ENCODE assay signal across 19 cellular contexts in the genomic region with DNA sequence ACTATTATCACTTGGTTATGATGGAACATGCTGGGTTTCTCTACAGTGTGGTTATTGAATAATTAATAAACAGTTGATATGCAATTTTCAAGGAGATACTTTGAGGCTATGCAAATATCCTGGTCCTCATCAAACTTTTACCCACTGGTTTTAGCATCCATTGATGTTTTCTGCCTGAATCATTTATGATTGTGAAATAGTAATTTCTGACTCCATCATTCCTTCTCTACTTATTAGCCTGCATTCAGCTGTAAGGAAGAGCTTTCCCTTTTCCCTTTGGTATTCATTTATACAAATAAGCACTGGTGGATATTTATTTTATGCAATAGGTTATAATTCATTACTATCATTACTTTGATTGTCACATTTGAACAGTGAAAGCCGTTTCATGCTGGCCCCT.
"Had no signal": no experiment of that assay in that cellular context is flagged by ENCODE, and none has a peak within 500 bp of the region (broad histone marks: within the 10 kb centered on the region; RNA-seq: fewer than 3 reads in every experiment).

No MANE protein-coding gene starts in this region.

- H3K9me3 Mint-ChIP-seq: activated naive CD8-positive, alpha-beta T cell treated with anti-CD3 and anti-CD28 coated beads, Interleukin-2, amount 10 ng/mL, durations not matched to agents 7 days and 5 days; activated T-cell treated with anti-CD3 and anti-CD28 coated beads, Interleukin-2, amount 50 U/mL, for 24 hours; natural killer cell; stimulated activated naive B cell treated with anti-CD40 and anti-IgM and Interleukin-4, amounts not matched to agents 10 μg/mL and 1 μg/mL and 100 μg/mL, for 72 hours had no signal

- H3K4me3 ChIP-seq: ascending aorta, coronary artery, heart left ventricle, tibial nerve had no signal

- H3K4me1 Mint-ChIP-seq: activated CD8-positive, alpha-beta memory T cell treated with anti-CD3 and anti-CD28 coated beads, Interleukin-2, amount 10 ng/mL, durations not matched to agents 7 days and 5 days; natural killer cell; stimulated activated naive B cell treated with anti-CD40 and anti-IgM and Interleukin-4, amounts not matched to agents 10 μg/mL and 1 μg/mL and 100 μg/mL, for 72 hours had no signal

- H3K4me3 Mint-ChIP-seq: activated CD8-positive, alpha-beta memory T cell treated with anti-CD3 and anti-CD28 coated beads, Interleukin-2, amount 10 ng/mL, durations not matched to agents 7 days and 5 days; activated naive CD8-positive, alpha-beta T cell treated with anti-CD3 and anti-CD28 coated beads, Interleukin-2, amount 10 ng/mL, durations not matched to agents 7 days and 5 days; activated T-cell treated with anti-CD3 and anti-CD28 coated beads, Interleukin-2, amount 50 U/mL, for 24 hours; natural killer cell; stimulated activated naive B cell treated with anti-CD40 and anti-IgM and Interleukin-4, amounts not matched to agents 10 μg/mL and 1 μg/mL and 100 μg/mL, for 72 hours had no signal

- DNase-seq: activated CD4-positive, alpha-beta T cell treated with anti-CD3 and anti-CD28 coated beads, Interleukin-2, amount 50 U/mL, for 4 hours; activated CD4-positive, CD25-positive, alpha-beta regulatory T cell treated with anti-CD3 and anti-CD28 coated beads, Interleukin-2, amount 50 U/mL, for 72 hours; activated CD8-positive, alpha-beta memory T cell treated with anti-CD3 and anti-CD28 coated beads, Interleukin-2, amount 10 ng/mL, durations not matched to agents 7 days and 5 days; activated effector memory CD4-positive, alpha-beta T cell treated with Interleukin-2 at 50 U/mL for 16 hours; activated naive CD8-positive, alpha-beta T cell treated with anti-CD3 and anti-CD28 coated beads, Interleukin-2, amount 10 ng/mL, durations not matched to agents 7 days and 5 days; activated T-cell treated with anti-CD3 and anti-CD28 coated beads, Interleukin-2, amount 50 U/mL, for 24 hours; caudate nucleus; effector CD4-positive, alpha-beta T cell; foreskin keratinocyte; heart left ventricle; natural killer cell; right cardiac atrium; stimulated activated naive B cell treated with anti-CD40 and anti-IgM and Interleukin-4, amounts not matched to agents 10 μg/mL and 1 μg/mL and 100 μg/mL, for 72 hours; T-helper 9 cell had no signal

- H3K27ac Mint-ChIP-seq: activated CD8-positive, alpha-beta memory T cell treated with anti-CD3 and anti-CD28 coated beads, Interleukin-2, amount 10 ng/mL, durations not matched to agents 7 days and 5 days; activated naive CD8-positive, alpha-beta T cell treated with anti-CD3 and anti-CD28 coated beads, Interleukin-2, amount 10 ng/mL, durations not matched to agents 7 days and 5 days; activated T-cell treated with anti-CD3 and anti-CD28 coated beads, Interleukin-2, amount 50 U/mL, for 24 hours; natural killer cell; progenitor cell of endocrine pancreas had no signal

- H3K36me3 Mint-ChIP-seq: activated CD8-positive, alpha-beta memory T cell treated with anti-CD3 and anti-CD28 coated beads, Interleukin-2, amount 10 ng/mL, durations not matched to agents 7 days and 5 days; activated naive CD8-positive, alpha-beta T cell treated with anti-CD3 and anti-CD28 coated beads, Interleukin-2, amount 10 ng/mL, durations not matched to agents 7 days and 5 days; natural killer cell; stimulated activated naive B cell treated with anti-CD40 and anti-IgM and Interleukin-4, amounts not matched to agents 10 μg/mL and 1 μg/mL and 100 μg/mL, for 72 hours had no signal

- H3K27me3 Mint-ChIP-seq: progenitor cell of endocrine pancreas had no signal

- ATAC-seq: activated CD8-positive, alpha-beta memory T cell treated with anti-CD3 and anti-CD28 coated beads, Interleukin-2, amount 10 ng/mL, durations not matched to agents 7 days and 5 days; foreskin keratinocyte; heart left ventricle; left lobe of liver; natural killer cell; right cardiac atrium; stimulated activated naive B cell treated with anti-CD40 and anti-IgM and Interleukin-4, amounts not matched to agents 10 μg/mL and 1 μg/mL and 100 μg/mL, for 72 hours had no signal
